11 cellular contexts compared by ENCODE assay signal in the genomic region with DNA sequence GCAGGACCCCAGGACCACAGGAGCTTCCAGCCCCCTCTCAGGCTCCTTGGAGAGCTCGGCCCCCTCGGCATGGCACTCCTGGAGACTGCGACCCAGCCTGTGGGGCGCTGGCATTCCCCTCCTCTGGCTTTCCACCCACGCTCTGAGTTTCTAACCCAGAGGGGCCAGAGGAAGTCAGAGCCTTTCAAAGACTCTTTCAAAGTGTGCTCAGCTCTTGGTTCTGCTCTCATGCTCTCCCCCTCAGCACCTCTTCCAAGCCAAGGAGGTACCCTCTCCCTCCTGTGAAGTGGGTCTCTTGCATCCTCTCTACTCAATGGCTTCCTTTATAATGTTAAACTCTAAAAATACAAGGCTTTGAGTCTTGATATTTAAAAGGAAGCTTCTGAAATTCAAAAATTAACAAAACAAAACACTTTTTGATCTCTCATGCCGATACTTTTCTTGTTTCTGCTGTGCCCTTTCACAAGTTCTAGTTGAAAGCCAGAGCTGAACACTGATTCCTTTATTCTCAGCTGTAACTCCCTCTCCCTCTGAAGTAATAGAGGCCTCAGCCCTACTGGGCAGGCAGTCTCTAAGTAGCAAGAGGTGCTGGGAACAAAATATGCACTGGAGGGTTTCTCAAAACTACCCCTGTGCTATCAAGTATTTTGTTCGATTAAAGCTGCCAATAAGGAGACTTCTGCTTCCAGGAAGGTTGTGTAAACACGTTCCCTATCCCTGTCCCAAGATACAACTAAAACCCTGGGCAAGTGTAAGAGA.
DNase-seq lines count a peak whose midpoint lies in the region; ATAC-seq and TF ChIP-seq lines count a peak whose summit lies in the region.
"Had no signal": no experiment of that assay in that cellular context is flagged by ENCODE, and none has a peak within 500 bp of the region (broad histone marks: within the 10 kb centered on the region; RNA-seq: fewer than 3 reads in every experiment).

No MANE protein-coding gene starts in this region.

- CTCF ChIA-PET in activated CD4-positive, alpha-beta T cell treated with anti-CD3 and anti-CD28 coated beads for 36 hours (lab: Charles Lee): interaction anchor here (0.7 to 1.0 kb wide), 4 partner anchors 13 to 137 kb away, joined by 3 read pairs; no protein-coding TSS in a partner anchor
- CTCF ChIA-PET in activated CD4-positive, alpha-beta T cell treated with anti-CD3 and anti-CD28 coated beads, Interleukin-2, amount 10 ng/mL, durations not matched to agents 7 days and 5 days (lab: Charles Lee): interaction anchor here (1.3 kb wide), 1 partner anchor 15 kb away, joined by 4 read pairs; no protein-coding TSS in a partner anchor
- CTCF ChIA-PET in OCI-LY7 (lab: Charles Lee; ENCODE audit: unreplicated experiment): no interaction called here

- WGBS in esophagus squamous epithelium, 2 donors: 63 to 73% methylated on average over 3 to 8 of the region's 8 CpGs

- peak; percentile 88 for ATAC-seq in activated CD4-positive, alpha-beta T cell treated with anti-CD3 and anti-CD28 coated beads for 36 hours
- ATAC-seq in stimulated activated naive CD8-positive, alpha-beta T cell treated with anti-CD3 and anti-CD28 coated beads, Interleukin-15, Interleukin-2, amounts not matched to agents 100 U/mL and 50 U/mL, for 24 hours: peak; percentile 87
- ATAC-seq in GM19328 (IDR thresholded peaks at IDR 0.05; ENCODE audit: unreplicated experiment): no peak

- H3K36me3 Mint-ChIP-seq in activated CD4-positive, alpha-beta T cell treated with anti-CD3 and anti-CD28 coated beads for 36 hours (ENCODE audit: low read depth): no peaks in the 10 kb centered on the region
- H3K36me3 Mint-ChIP-seq in activated CD4-positive, alpha-beta T cell treated with anti-CD3 and anti-CD28 coated beads, Interleukin-2, amount 10 ng/mL, durations not matched to agents 7 days and 5 days (ENCODE audit: low read depth): no peaks in the 10 kb centered on the region
- H3K36me3 Mint-ChIP-seq in activated T-helper 2 cell treated with anti-CD3 and anti-CD28 coated beads, Interferon-gamma antibody, Interleukin-2, Interleukin-4, amounts not matched to agents 10 μg/mL and 5 μg/mL and 100 μg/mL, durations not matched to agents 14 hours and 24 hours and 36 hours (ENCODE audit: low read depth): no peaks in the 10 kb centered on the region

- H3K4me1 ChIP-seq in esophagus squamous epithelium (no peaks in the 10 kb centered on the region), OCI-LY7 (ENCODE audit: insufficient read depth, low read length, poor library complexity, severe bottlenecking) (no peaks in the 10 kb centered on the region)

- POLR2A ChIA-PET in activated CD4-positive, alpha-beta T cell treated with anti-CD3 and anti-CD28 coated beads for 36 hours (lab: Charles Lee): interaction anchor here (0.6 to 0.7 kb wide), 2 partner anchors 32 to 132 kb away, joined by 3 to 4 read pairs; no protein-coding TSS in a partner anchor
- POLR2A ChIA-PET in activated CD4-positive, alpha-beta T cell treated with anti-CD3 and anti-CD28 coated beads, Interleukin-2, amount 10 ng/mL, durations not matched to agents 7 days and 5 days (lab: Charles Lee): no interaction called here
- POLR2A ChIA-PET in OCI-LY7 (lab: Charles Lee): interaction anchor here (0.6 to 0.8 kb wide), 2 partner anchors 10 to 999 kb away, joined by 3 to 4 read pairs; no protein-coding TSS in a partner anchor

- no peaks in the 10 kb centered on the region for H3K79me2 ChIP-seq in OCI-LY7 (ENCODE audit: insufficient read depth, low read depth, low read length)

- H3K9me2 ChIP-seq in OCI-LY7 (ENCODE audit: insufficient read depth, low read length): no peaks in the 10 kb centered on the region
- H3K9me2 ChIP-seq: SK-N-SH had no signal

- H3K4me3 ChIP-seq in esophagus squamous epithelium (no peak overlapping the region), OCI-LY7 (ENCODE audit: low read depth, low read length, poor library complexity, severe bottlenecking) (no peak overlapping the region)

- no peaks in the 10 kb centered on the region for H3K27me3 Mint-ChIP-seq in activated CD4-positive, alpha-beta T cell treated with anti-CD3 and anti-CD28 coated beads for 36 hours
- H3K27me3 Mint-ChIP-seq in activated CD4-positive, alpha-beta T cell treated with anti-CD3 and anti-CD28 coated beads, Interleukin-2, amount 10 ng/mL, durations not matched to agents 7 days and 5 days: no peaks in the 10 kb centered on the region
- no peaks in the 10 kb centered on the region for H3K27me3 Mint-ChIP-seq in activated T-helper 2 cell treated with anti-CD3 and anti-CD28 coated beads, Interferon-gamma antibody, Interleukin-2, Interleukin-4, amounts not matched to agents 10 μg/mL and 5 μg/mL and 100 μg/mL, durations not matched to agents 14 hours and 24 hours and 36 hours (ENCODE audit: low read depth)

- intact Hi-C loops in activated CD4-positive, alpha-beta T cell treated with anti-CD3 and anti-CD28 coated beads for 36 hours (cut with DNase I, micrococcal nuclease): no loop called here
- intact Hi-C loops in activated T-helper 2 cell treated with anti-CD3 and anti-CD28 coated beads, Interferon-gamma antibody, Interleukin-2, Interleukin-4, amounts not matched to agents 10 μg/mL and 5 μg/mL and 100 μg/mL, durations not matched to agents 14 hours and 24 hours and 36 hours (cut with micrococcal nuclease): no loop called here
- intact Hi-C loops in esophagus squamous epithelium (cut with DNase I) (no loop called here), OCI-LY7 (cut with micrococcal nuclease; ENCODE audit: unreplicated experiment) (no loop called here)

- H4K20me1 ChIP-seq in OCI-LY7 (ENCODE audit: insufficient read depth, low read length): no peaks in the 10 kb centered on the region

- no peaks in the 10 kb centered on the region for H3K27me3 ChIP-seq in esophagus squamous epithelium

- TF ChIP-seq CTCF in esophagus squamous epithelium (IDR thresholded peaks at IDR 0.05) (no peak), OCI-LY7 (conservative IDR thresholded peaks at IDR 0.05; ENCODE audit: low read length) (no peak)

- peak; percentile 37 for DNase-seq in activated CD4-positive, alpha-beta T cell treated with anti-CD3 and anti-CD28 coated beads for 36 hours
- no peak for DNase-seq in activated CD4-positive, alpha-beta T cell treated with anti-CD3 and anti-CD28 coated beads, Interleukin-2, amount 10 ng/mL, durations not matched to agents 7 days and 5 days
- no peak for DNase-seq in activated T-helper 2 cell treated with anti-CD3 and anti-CD28 coated beads, Interferon-gamma antibody, Interleukin-2, Interleukin-4, amounts not matched to agents 10 μg/mL and 5 μg/mL and 100 μg/mL, durations not matched to agents 14 hours and 24 hours and 36 hours (ENCODE audit: low spot score)
- DNase-seq in iPS-NIHi7 (ENCODE audit: extremely low spot score): peak; percentile 48
- peak; percentile 35 for DNase-seq in stimulated activated naive CD8-positive, alpha-beta T cell treated with anti-CD3 and anti-CD28 coated beads, Interleukin-15, Interleukin-2, amounts not matched to agents 100 U/mL and 50 U/mL, for 24 hours
- no peak for DNase-seq in esophagus squamous epithelium (lab: John Stamatoyannopoulos, UW)
- DNase-seq in OCI-LY7 (ENCODE audit: low spot score): no peak
- DNase-seq: kidney glomerular epithelial cell, NCI-H2171, SK-N-SH had no signal

- H3K4me2 ChIP-seq in OCI-LY7 (ENCODE audit: low read length): no peak overlapping the region
- H3K4me2 ChIP-seq: SK-N-SH had no signal

- no TSS peak for BruUV-seq in OCI-LY7 (replicated peaks; lab: Mats Ljungman, UMichigan)

- H3K36me3 ChIP-seq in esophagus squamous epithelium (no peaks in the 10 kb centered on the region), OCI-LY7 (ENCODE audit: insufficient read depth, low read length) (no peaks in the 10 kb centered on the region)

- no peak overlapping the region for H2AFZ ChIP-seq in OCI-LY7 (ENCODE audit: low read length)

- no peak for TF ChIP-seq POLR2A in esophagus squamous epithelium (IDR thresholded peaks at IDR 0.05)

- H3K9me3 Mint-ChIP-seq in activated CD4-positive, alpha-beta T cell treated with anti-CD3 and anti-CD28 coated beads for 36 hours (ENCODE audit: low read depth): no peaks in the 10 kb centered on the region
- H3K9me3 Mint-ChIP-seq in activated CD4-positive, alpha-beta T cell treated with anti-CD3 and anti-CD28 coated beads, Interleukin-2, amount 10 ng/mL, durations not matched to agents 7 days and 5 days: no peaks in the 10 kb centered on the region
- no peaks in the 10 kb centered on the region for H3K9me3 Mint-ChIP-seq in activated T-helper 2 cell treated with anti-CD3 and anti-CD28 coated beads, Interferon-gamma antibody, Interleukin-2, Interleukin-4, amounts not matched to agents 10 μg/mL and 5 μg/mL and 100 μg/mL, durations not matched to agents 14 hours and 24 hours and 36 hours

- H3K4me3 Mint-ChIP-seq in activated CD4-positive, alpha-beta T cell treated with anti-CD3 and anti-CD28 coated beads for 36 hours: peak overlapping the region; percentile 9
- H3K4me3 Mint-ChIP-seq in activated CD4-positive, alpha-beta T cell treated with anti-CD3 and anti-CD28 coated beads, Interleukin-2, amount 10 ng/mL, durations not matched to agents 7 days and 5 days: no peak overlapping the region
- H3K4me3 Mint-ChIP-seq in activated T-helper 2 cell treated with anti-CD3 and anti-CD28 coated beads, Interferon-gamma antibody, Interleukin-2, Interleukin-4, amounts not matched to agents 10 μg/mL and 5 μg/mL and 100 μg/mL, durations not matched to agents 14 hours and 24 hours and 36 hours (ENCODE audit: low read depth): no peak overlapping the region

- no peaks in the 10 kb centered on the region for H3K9me3 ChIP-seq in esophagus squamous epithelium
- H3K9me3 ChIP-seq in OCI-LY7 (ENCODE audit: low read length): no peaks in the 10 kb centered on the region
- H3K9me3 ChIP-seq: SK-N-SH had no signal

- H3K27ac Mint-ChIP-seq in activated CD4-positive, alpha-beta T cell treated with anti-CD3 and anti-CD28 coated beads for 36 hours: peak overlapping the region; percentile 75
- H3K27ac Mint-ChIP-seq in activated CD4-positive, alpha-beta T cell treated with anti-CD3 and anti-CD28 coated beads, Interleukin-2, amount 10 ng/mL, durations not matched to agents 7 days and 5 days: no peak overlapping the region
- peak overlapping the region; percentile 66 for H3K27ac Mint-ChIP-seq in activated T-helper 2 cell treated with anti-CD3 and anti-CD28 coated beads, Interferon-gamma antibody, Interleukin-2, Interleukin-4, amounts not matched to agents 10 μg/mL and 5 μg/mL and 100 μg/mL, durations not matched to agents 14 hours and 24 hours and 36 hours

- H3K27ac ChIP-seq in esophagus squamous epithelium (no peak overlapping the region), OCI-LY7 (ENCODE audit: low read depth, low read length, poor library complexity, severe bottlenecking) (no peak overlapping the region)

- peaks cover 24% of the 10 kb centered on the region for H3K4me1 Mint-ChIP-seq in activated CD4-positive, alpha-beta T cell treated with anti-CD3 and anti-CD28 coated beads for 36 hours
- H3K4me1 Mint-ChIP-seq in activated CD4-positive, alpha-beta T cell treated with anti-CD3 and anti-CD28 coated beads, Interleukin-2, amount 10 ng/mL, durations not matched to agents 7 days and 5 days: peaks cover 13% of the 10 kb centered on the region
- H3K4me1 Mint-ChIP-seq in activated T-helper 2 cell treated with anti-CD3 and anti-CD28 coated beads, Interferon-gamma antibody, Interleukin-2, Interleukin-4, amounts not matched to agents 10 μg/mL and 5 μg/mL and 100 μg/mL, durations not matched to agents 14 hours and 24 hours and 36 hours (ENCODE audit: low read depth): peaks cover 19% of the 10 kb centered on the region

Comparison
In these comparisons a context has a peak if more than half of its experiments do, and no peak if none do; other contexts are left out.
1. DNase-seq: peak in activated CD4-positive, alpha-beta T cell treated with anti-CD3 and anti-CD28 coated beads for 36 hours (single experiment), iPS-NIHi7 (single experiment) and stimulated activated naive CD8-positive, alpha-beta T cell treated with anti-CD3 and anti-CD28 coated beads, Interleukin-15, Interleukin-2, amounts not matched to agents 100 U/mL and 50 U/mL, for 24 hours (single experiment); none in activated CD4-positive, alpha-beta T cell treated with anti-CD3 and anti-CD28 coated beads, Interleukin-2, amount 10 ng/mL, durations not matched to agents 7 days and 5 days (single experiment), activated T-helper 2 cell treated with anti-CD3 and anti-CD28 coated beads, Interferon-gamma antibody, Interleukin-2, Interleukin-4, amounts not matched to agents 10 μg/mL and 5 μg/mL and 100 μg/mL, durations not matched to agents 14 hours and 24 hours and 36 hours (single experiment), esophagus squamous epithelium (single experiment) and OCI-LY7 (single experiment).